8 cellular contexts compared by ENCODE assay signal in the genomic region with DNA sequence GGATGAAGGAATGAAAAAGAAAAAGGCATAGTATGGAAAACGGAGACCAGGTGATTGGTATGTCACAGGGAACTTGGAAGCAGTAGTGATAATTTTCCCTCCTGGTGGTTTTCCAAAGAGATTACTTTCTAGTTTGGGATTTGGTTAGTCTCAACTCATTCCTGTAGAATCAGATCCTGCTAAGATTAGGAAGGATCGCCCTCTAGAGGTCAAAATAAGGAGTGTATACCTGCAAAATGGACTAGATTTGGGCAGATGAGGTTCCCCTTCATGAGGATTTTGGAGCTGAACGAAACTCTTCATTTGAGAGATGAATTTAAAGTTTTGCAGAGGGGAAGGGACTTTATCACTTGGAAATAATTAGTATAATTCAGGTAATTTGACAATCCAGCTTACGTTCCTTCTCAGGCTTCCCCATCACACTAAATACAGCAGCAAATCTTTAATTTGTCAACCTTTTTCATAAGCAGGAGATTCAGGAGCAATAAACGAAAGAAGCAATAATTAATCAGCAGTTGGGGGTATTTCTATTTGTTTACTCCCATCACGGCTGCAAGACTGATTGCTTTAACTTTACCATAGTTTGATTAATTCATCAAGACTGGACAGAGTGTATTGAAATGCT.
DNase-seq lines count a peak whose midpoint lies in the region; ATAC-seq and TF ChIP-seq lines count a peak whose summit lies in the region.

No MANE protein-coding gene starts in this region.

- H3K4me3 ChIP-seq in H7 (ENCODE audit: insufficient read depth, low read depth, low read length) = no peak overlapping the region
- no peak overlapping the region for H3K4me3 ChIP-seq in WI38 (ENCODE audit: low read depth, low read length)

- H3K36me3 ChIP-seq in H7 (replicated peaks; ENCODE audit: control insufficient read depth, insufficient read depth, low read length) = no peaks in the 10 kb centered on the region

- DNase-seq in SIG-M5 treated with dmso at 0.1 percent for 504 hours (lab: John Stamatoyannopoulos, UW; ENCODE audit: unreplicated experiment) = peak; percentile 52
- DNase-seq in SIG-M5 (lab: John Stamatoyannopoulos, UW) = no peak
- peak; percentile 59 for DNase-seq in H7
- DNase-seq in NCI-H2029 (lab: John Stamatoyannopoulos, UW) = peak; percentile 45
- peak; percentile 55 for DNase-seq in glomerular visceral epithelial cell (ENCODE audit: extremely low spot score)
- peak; percentile 59 for DNase-seq in renal cortical epithelial cell (ENCODE audit: low read depth)

- no peaks in the 10 kb centered on the region for H3K27me3 ChIP-seq in H7 (ENCODE audit: control insufficient read depth, insufficient read depth, low read length)

- TF ChIP-seq CTCF in WI38 (IDR thresholded peaks at IDR 0.05; ENCODE audit: low read depth, low read length) = peak; percentile 60

- ATAC-seq in HG03045 (IDR thresholded peaks at IDR 0.05; ENCODE audit: unreplicated experiment) = no peak
